ENCODE assay signal across 8 cellular contexts in the genomic region with DNA sequence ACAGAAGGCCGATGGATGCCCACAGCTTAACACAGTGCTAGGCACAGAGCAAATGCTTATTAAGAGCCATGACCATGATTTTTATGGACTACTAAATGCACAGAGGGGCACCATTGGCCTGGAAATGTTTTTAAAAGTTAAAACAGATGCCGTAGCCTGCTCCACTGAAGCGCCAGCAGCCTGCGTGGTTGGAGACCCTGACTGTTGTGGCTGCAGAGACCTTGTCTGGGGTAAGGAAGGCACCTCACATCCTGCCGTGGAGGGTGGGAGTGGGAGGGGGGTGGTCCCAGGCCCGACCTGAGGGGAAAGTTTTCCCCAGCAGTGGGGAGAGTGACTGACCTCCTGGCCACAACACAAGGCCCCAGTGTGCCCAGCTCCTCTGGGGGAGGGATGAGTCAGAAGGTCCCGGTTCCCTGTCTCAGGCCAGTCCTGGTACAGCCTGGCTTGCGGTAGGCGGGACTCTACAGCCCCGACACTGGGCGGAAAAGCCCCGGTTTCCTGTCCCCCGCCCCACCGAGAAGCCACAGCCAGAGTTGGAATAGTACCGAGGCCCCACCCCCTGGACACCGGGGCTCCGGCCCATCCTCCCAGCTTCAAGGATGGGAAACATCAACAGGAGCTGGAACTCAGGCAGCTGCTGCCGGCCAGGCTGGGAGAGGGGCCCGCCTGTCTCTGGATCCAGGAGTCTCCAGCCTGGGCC. TPM values are rescaled to one million over a fixed set of nuclear protein-coding genes. Genes with fewer than 3 reads are reported as not detected.
A peak's percentile ranks its signal among the peaks of the same experiment; 100 is the strongest.
DNase-seq lines count a peak whose midpoint lies in the region; ATAC-seq and TF ChIP-seq lines count a peak whose summit lies in the region.

No MANE protein-coding gene starts in this region.

- H3K4me2 ChIP-seq in smooth muscle cell, result peak overlapping the region; percentile 66

- H4K20me1 ChIP-seq in smooth muscle cell (ENCODE audit: low read depth), result no peaks in the 10 kb centered on the region

- H3K79me2 ChIP-seq in smooth muscle cell (ENCODE audit: low read depth), result no peaks in the 10 kb centered on the region

- no peaks in the 10 kb centered on the region for H3K27me3 ChIP-seq in smooth muscle cell (ENCODE audit: low read depth)

- no peak for TF ChIP-seq CTCF in smooth muscle cell (IDR thresholded peaks at IDR 0.05; ENCODE audit: borderline replicate concordance, insufficient read depth, poor library complexity, severe bottlenecking)

- H3K9ac ChIP-seq in smooth muscle cell (ENCODE audit: low read depth), result peak overlapping the region; percentile 31

- H3K4me3 Mint-ChIP-seq in activated T-helper 2 cell treated with anti-CD3 and anti-CD28 coated beads, Interferon-gamma antibody, Interleukin-2, Interleukin-4, amounts not matched to agents 10 μg/mL and 5 μg/mL and 100 μg/mL, durations not matched to agents 14 hours and 24 hours and 36 hours (ENCODE audit: low read depth), result no peak overlapping the region
- H3K4me3 Mint-ChIP-seq in immature natural killer cell, result no peak overlapping the region

- peaks cover 37% of the 10 kb centered on the region for H3K4me1 ChIP-seq in smooth muscle cell (ENCODE audit: low read depth)

- H2AFZ ChIP-seq in smooth muscle cell (ENCODE audit: low read depth), result no peak overlapping the region

- H3K27me3 Mint-ChIP-seq in activated T-helper 2 cell treated with anti-CD3 and anti-CD28 coated beads, Interferon-gamma antibody, Interleukin-2, Interleukin-4, amounts not matched to agents 10 μg/mL and 5 μg/mL and 100 μg/mL, durations not matched to agents 14 hours and 24 hours and 36 hours (ENCODE audit: low read depth), result peaks cover 36% of the 10 kb centered on the region
- peaks cover 6 to 31% (median 22%) of the 10 kb centered on the region in 3 donors for H3K27me3 Mint-ChIP-seq in immature natural killer cell (ENCODE audit: low read depth in 3 of 3)

- DNase-seq in H4 (ENCODE audit: low spot score) (peak; percentile 86), amniotic stem cell (lab: John Stamatoyannopoulos, UW) (peak; percentile 27), hypothalamus (lab: John Stamatoyannopoulos, UW) (peak in 42 of 51 donors; percentile 17 to 91 (median 70)), smooth muscle cell (lab: John Stamatoyannopoulos, UW; ENCODE audit: unreplicated experiment) (peak; percentile 77), cerebellum (ENCODE audit: low spot score) (no peak), immature natural killer cell (no peak)
- no peak for DNase-seq in activated T-helper 2 cell treated with anti-CD3 and anti-CD28 coated beads, Interferon-gamma antibody, Interleukin-2, Interleukin-4, amounts not matched to agents 10 μg/mL and 5 μg/mL and 100 μg/mL, durations not matched to agents 14 hours and 24 hours and 36 hours (ENCODE audit: low spot score)

- no peaks in the 10 kb centered on the region for H3F3A ChIP-seq in smooth muscle cell (ENCODE audit: low read depth)

- ATAC-seq in HG03097 (IDR thresholded peaks at IDR 0.05; ENCODE audit: low FRiP score, unreplicated experiment), result no peak

- intact Hi-C loops in activated T-helper 2 cell treated with anti-CD3 and anti-CD28 coated beads, Interferon-gamma antibody, Interleukin-2, Interleukin-4, amounts not matched to agents 10 μg/mL and 5 μg/mL and 100 μg/mL, durations not matched to agents 14 hours and 24 hours and 36 hours (cut with micrococcal nuclease), result loop anchor here (5.0 kb wide), 1 partner anchor 114 kb away; no protein-coding TSS in a partner anchor

- peak overlapping the region; percentile 92 for H3K27ac ChIP-seq in smooth muscle cell (ENCODE audit: low read depth)

- no peaks in the 10 kb centered on the region for H3K36me3 Mint-ChIP-seq in activated T-helper 2 cell treated with anti-CD3 and anti-CD28 coated beads, Interferon-gamma antibody, Interleukin-2, Interleukin-4, amounts not matched to agents 10 μg/mL and 5 μg/mL and 100 μg/mL, durations not matched to agents 14 hours and 24 hours and 36 hours (ENCODE audit: low read depth)
- H3K36me3 Mint-ChIP-seq in immature natural killer cell, result peaks cover 0 to 4% (median 0%) of the 10 kb centered on the region in 3 donors

- H3K9me3 ChIP-seq in smooth muscle cell (replicated peaks; ENCODE audit: low read depth), result no peaks in the 10 kb centered on the region

- no peak overlapping the region for H3K27ac Mint-ChIP-seq in activated T-helper 2 cell treated with anti-CD3 and anti-CD28 coated beads, Interferon-gamma antibody, Interleukin-2, Interleukin-4, amounts not matched to agents 10 μg/mL and 5 μg/mL and 100 μg/mL, durations not matched to agents 14 hours and 24 hours and 36 hours
- no peak overlapping the region for H3K27ac Mint-ChIP-seq in immature natural killer cell

- 11% methylated on average over 17 of the region's 19 CpGs for WGBS in smooth muscle cell (ENCODE audit: low lambda C conversion rate)

- no peaks in the 10 kb centered on the region for H3K9me3 Mint-ChIP-seq in activated T-helper 2 cell treated with anti-CD3 and anti-CD28 coated beads, Interferon-gamma antibody, Interleukin-2, Interleukin-4, amounts not matched to agents 10 μg/mL and 5 μg/mL and 100 μg/mL, durations not matched to agents 14 hours and 24 hours and 36 hours
- peaks cover 0 to 2% (median 0%) of the 10 kb centered on the region in 6 donors for H3K9me3 Mint-ChIP-seq in immature natural killer cell

- H3K4me1 Mint-ChIP-seq in activated T-helper 2 cell treated with anti-CD3 and anti-CD28 coated beads, Interferon-gamma antibody, Interleukin-2, Interleukin-4, amounts not matched to agents 10 μg/mL and 5 μg/mL and 100 μg/mL, durations not matched to agents 14 hours and 24 hours and 36 hours (ENCODE audit: low read depth), result peaks cover 8% of the 10 kb centered on the region
- H3K4me1 Mint-ChIP-seq in immature natural killer cell, result peaks cover 6 to 14% of the 10 kb centered on the region in 2 donors

- H3K36me3 ChIP-seq in smooth muscle cell (ENCODE audit: low read depth), result no peaks in the 10 kb centered on the region

- no peak overlapping the region for H3K4me3 ChIP-seq in smooth muscle cell

RNA-seq across cellular contexts. Expression of a gene that starts 7.0 kb away (rescaled TPM):
- 0.95 and 2.0 TPM in 2 replicates for total RNA-seq in H4 (2014; rRNA removed; shearing (Covaris generic))
- 2.4 and 3.8 TPM in 2 replicates for total RNA-seq in smooth muscle cell
- 9.5 and 15.9 TPM in 2 replicates for polyA plus RNA-seq in smooth muscle cell
- total RNA-seq in activated T-helper 2 cell treated with anti-CD3 and anti-CD28 coated beads, Interferon-gamma antibody, Interleukin-2, Interleukin-4, amounts not matched to agents 10 μg/mL and 5 μg/mL and 100 μg/mL, durations not matched to agents 14 hours and 24 hours and 36 hours, result 0.34 and 0.51 TPM in 2 replicates
- total RNA-seq in cerebellum, result 9.8 TPM
- under 1 TPM in 1 of 3 donors, not detected in 2; 0.11 TPM for polyA plus RNA-seq in immature natural killer cell

Comparison
In these comparisons a context has a peak if more than half of its experiments do, and no peak if none do; other contexts are left out.
1. DNase-seq: peak in H4 (single experiment), amniotic stem cell (single experiment), hypothalamus (42 of 51) and smooth muscle cell (single experiment); none in activated T-helper 2 cell treated with anti-CD3 and anti-CD28 coated beads, Interferon-gamma antibody, Interleukin-2, Interleukin-4, amounts not matched to agents 10 μg/mL and 5 μg/mL and 100 μg/mL, durations not matched to agents 14 hours and 24 hours and 36 hours (single experiment), cerebellum (single experiment) and immature natural killer cell (0 of 3).